Comparison of ENCODE assay signal across 15 cellular contexts in genomic region chr3:157871838-157872497, GRCh38.
A peak's percentile ranks its signal among the peaks of the same experiment; 100 is the strongest.
DNase-seq lines count a peak whose midpoint lies in the region; ATAC-seq and TF ChIP-seq lines count a peak whose summit lies in the region.
"Had no signal": no experiment of that assay in that cellular context is flagged by ENCODE, and none has a peak within 500 bp of the region (broad histone marks: within the 10 kb centered on the region; RNA-seq: fewer than 3 reads in every experiment).

No MANE protein-coding gene starts in this region.

- no peak overlapping the region for H3K27ac ChIP-seq in smooth muscle cell (ENCODE audit: low read depth)

- H3K9me3 Mint-ChIP-seq in activated T-cell treated with anti-CD3 and anti-CD28 coated beads, Interleukin-2, amount 50 U/mL, for 72 hours: no peaks in the 10 kb centered on the region
- H3K9me3 Mint-ChIP-seq: CD4-positive, alpha-beta T cell; H9 had no signal

- no peaks in the 10 kb centered on the region for H3K27me3 ChIP-seq in smooth muscle cell (ENCODE audit: low read depth)

- no peaks in the 10 kb centered on the region for H3K9me3 ChIP-seq in smooth muscle cell (replicated peaks; ENCODE audit: low read depth)

- H3K4me1 ChIP-seq in smooth muscle cell (ENCODE audit: low read depth): no peaks in the 10 kb centered on the region

- no peak overlapping the region for H3K4me3 Mint-ChIP-seq in activated T-cell treated with anti-CD3 and anti-CD28 coated beads, Interleukin-2, amount 50 U/mL, for 72 hours
- H3K4me3 Mint-ChIP-seq: CD4-positive, alpha-beta T cell; H9 had no signal

- H4K20me1 ChIP-seq in smooth muscle cell (ENCODE audit: low read depth): no peaks in the 10 kb centered on the region

- no peak overlapping the region for H3K4me2 ChIP-seq in smooth muscle cell

- no peak overlapping the region for H3K27ac Mint-ChIP-seq in activated T-cell treated with anti-CD3 and anti-CD28 coated beads, Interleukin-2, amount 50 U/mL, for 72 hours
- H3K27ac Mint-ChIP-seq: CD4-positive, alpha-beta T cell; H9 had no signal

- no peak overlapping the region for H2AFZ ChIP-seq in smooth muscle cell (ENCODE audit: low read depth)

- no peak overlapping the region for H3K4me3 ChIP-seq in smooth muscle cell

- no peaks in the 10 kb centered on the region for H3K79me2 ChIP-seq in smooth muscle cell (ENCODE audit: low read depth)

- TF ChIP-seq CTCF in smooth muscle cell (IDR thresholded peaks at IDR 0.05; ENCODE audit: borderline replicate concordance, insufficient read depth, poor library complexity, severe bottlenecking): no peak

- WGBS in smooth muscle cell (ENCODE audit: low lambda C conversion rate): 94% methylated on average over 3 of the region's 3 CpGs

- H3K36me3 ChIP-seq in smooth muscle cell (ENCODE audit: low read depth): no peaks in the 10 kb centered on the region

- no peaks in the 10 kb centered on the region for H3K4me1 Mint-ChIP-seq in activated T-cell treated with anti-CD3 and anti-CD28 coated beads, Interleukin-2, amount 50 U/mL, for 72 hours (ENCODE audit: low read depth)

- H3K27me3 Mint-ChIP-seq in activated T-cell treated with anti-CD3 and anti-CD28 coated beads, Interleukin-2, amount 50 U/mL, for 72 hours (ENCODE audit: low read depth): no peaks in the 10 kb centered on the region
- H3K27me3 Mint-ChIP-seq: CD4-positive, alpha-beta T cell had no signal

- no peak overlapping the region for H3K9ac ChIP-seq in smooth muscle cell (ENCODE audit: low read depth)

- ATAC-seq in SK-N-SH treated with all-trans-retinoic acid at 6 μM for 48 hours: peak; percentile 58
- ATAC-seq in activated T-cell treated with anti-CD3 and anti-CD28 coated beads, Interleukin-2, amount 50 U/mL, for 72 hours (replicated peaks in 1 of 2): no peak

- DNase-seq in NCI-H1105 treated with DMSO at 0.1 percent for 48 hours (lab: John Stamatoyannopoulos, UW): peak; percentile 24
- no peak for DNase-seq in NCI-H1105 (lab: John Stamatoyannopoulos, UW)
- peak; percentile 49 for DNase-seq in SKM-1 treated with dmso at 0.1 percent for 144 hours (lab: John Stamatoyannopoulos, UW; ENCODE audit: unreplicated experiment)
- DNase-seq in SKM-1 (lab: John Stamatoyannopoulos, UW; ENCODE audit: unreplicated experiment): no peak
- no peak for DNase-seq in effector CD4-positive, alpha-beta T cell
- DNase-seq in smooth muscle cell (lab: John Stamatoyannopoulos, UW; ENCODE audit: unreplicated experiment): no peak
- DNase-seq in activated T-cell treated with anti-CD3 and anti-CD28 coated beads, Interleukin-2, amount 50 U/mL, for 72 hours: no peak
- DNase-seq: 8988T; Calu3; CD4-positive, alpha-beta T cell; DND-41; GDM1; GOT3; H9 had no signal

- no peaks in the 10 kb centered on the region for H3F3A ChIP-seq in smooth muscle cell (ENCODE audit: low read depth)

- H3K36me3 Mint-ChIP-seq in activated T-cell treated with anti-CD3 and anti-CD28 coated beads, Interleukin-2, amount 50 U/mL, for 72 hours (ENCODE audit: insufficient read depth in 2 of 2): no peaks in the 10 kb centered on the region

TF ChIP-seq in SK-N-SH treated with all-trans-retinoic acid at 6 μM for 48 hours, 23 proteins besides CTCF, POLR2A, EP300 and RAD21:
- TF ChIP-seq ZFP3 (CRISPR knock-in tag; IDR thresholded peaks at IDR 0.05): no peak
- peak; percentile 45 for TF ChIP-seq TCF4 (CRISPR knock-in tag; IDR thresholded peaks at IDR 0.05; ENCODE audit: borderline replicate concordance)

Comparison
In these comparisons a context has a peak if more than half of its experiments do, and no peak if none do; other contexts are left out.
1. DNase-seq: peak in NCI-H1105 treated with DMSO at 0.1 percent for 48 hours (single experiment) and SKM-1 treated with dmso at 0.1 percent for 144 hours (single experiment); none in NCI-H1105 (single experiment), SKM-1 (single experiment), effector CD4-positive, alpha-beta T cell (single experiment), smooth muscle cell (single experiment) and activated T-cell treated with anti-CD3 and anti-CD28 coated beads, Interleukin-2, amount 50 U/mL, for 72 hours (0 of 2).